Comparison of ENCODE assay signal across 1 cellular context in genomic region chr16:67428146-67428731, GRCh38.
TF ChIP-seq lines count a peak whose summit lies in the region.

No MANE protein-coding gene starts in this region.

TF ChIP-seq in IMR-90, 13 proteins besides CTCF, POLR2A, EP300 and RAD21:
- TF ChIP-seq ELK1 (IDR thresholded peaks at IDR 0.05; ENCODE audit: borderline replicate concordance, low read depth, low read length) (no peak), MXI1 (IDR thresholded peaks at IDR 0.05; ENCODE audit: borderline replicate concordance, low read depth, low read length) (no peak), MAZ (IDR thresholded peaks at IDR 0.05; ENCODE audit: borderline replicate concordance, low read depth, low read length) (peak; percentile 44; the same call in 1 of the 2 replicates), BHLHE40 (IDR thresholded peaks at IDR 0.05; ENCODE audit: low read depth, low read length) (no peak), CEBPB (IDR thresholded peaks at IDR 0.05; ENCODE audit: low read depth, low read length) (no peak), SMC3 (IDR thresholded peaks at IDR 0.05; ENCODE audit: low read depth, low read length) (peak; percentile 73), MAFK (IDR thresholded peaks at IDR 0.05; ENCODE audit: low read depth, low read length) (no peak), USF2 (IDR thresholded peaks at IDR 0.05; ENCODE audit: low read depth, low read length) (no peak)
